Comparison of ENCODE assay signal across 1 cellular context in the genomic region with DNA sequence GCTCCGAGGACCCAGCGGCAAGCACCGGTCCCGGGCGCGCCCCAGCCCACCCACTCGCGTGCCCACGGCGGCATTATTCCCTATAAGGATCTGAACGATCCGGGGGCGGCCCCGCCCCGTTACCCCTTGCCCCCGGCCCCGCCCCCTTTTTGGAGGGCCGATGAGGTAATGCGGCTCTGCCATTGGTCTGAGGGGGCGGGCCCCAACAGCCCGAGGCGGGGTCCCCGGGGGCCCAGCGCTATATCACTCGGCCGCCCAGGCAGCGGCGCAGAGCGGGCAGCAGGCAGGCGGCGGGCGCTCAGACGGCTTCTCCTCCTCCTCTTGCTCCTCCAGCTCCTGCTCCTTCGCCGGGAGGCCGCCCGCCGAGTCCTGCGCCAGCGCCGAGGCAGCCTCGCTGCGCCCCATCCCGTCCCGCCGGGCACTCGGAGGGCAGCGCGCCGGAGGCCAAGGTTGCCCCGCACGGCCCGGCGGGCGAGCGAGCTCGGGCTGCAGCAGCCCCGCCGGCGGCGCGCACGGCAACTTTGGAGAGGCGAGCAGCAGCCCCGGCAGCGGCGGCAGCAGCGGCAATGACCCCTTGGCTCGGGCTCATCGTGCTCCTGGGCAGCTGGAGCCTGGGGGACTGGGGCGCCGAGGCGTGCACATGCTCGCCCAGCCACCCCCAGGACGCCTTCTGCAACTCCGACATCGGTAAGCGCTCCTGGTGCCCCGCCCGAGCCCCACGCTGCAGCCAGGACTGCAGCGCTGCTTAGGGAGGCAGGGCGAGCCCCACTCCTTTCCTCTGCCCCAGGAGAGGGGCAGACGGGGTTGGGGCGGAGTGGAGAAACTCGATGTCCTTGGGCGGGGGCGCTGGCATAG.
TF ChIP-seq lines count a peak whose summit lies in the region.

Gene TIMP3, plus strand, starts transcription at position 270 of the 855 bp plus-strand sequence. Its CDS starts 297 bp downstream, at position 567.

TF ChIP-seq in HepG2, 621 proteins besides CTCF, POLR2A, EP300 and RAD21 (continued from another document and continues in another):
- TF ChIP-seq SNAPC4 (CRISPR knock-in tag; IDR thresholded peaks at IDR 0.05) (no peak), ZNF605 (CRISPR knock-in tag; IDR thresholded peaks at IDR 0.05) (no peak), ZNF615 (CRISPR knock-in tag; IDR thresholded peaks at IDR 0.05; ENCODE audit: borderline replicate concordance) (no peak), ZNF724P (CRISPR knock-in tag; IDR thresholded peaks at IDR 0.05; ENCODE audit: borderline replicate concordance) (no peak), KAT2B (IDR thresholded peaks at IDR 0.05; ENCODE audit: borderline replicate concordance, low read depth, low read length) (no peak), IRX3 (CRISPR knock-in tag; IDR thresholded peaks at IDR 0.05; ENCODE audit: borderline replicate concordance, low read depth) (no peak), ZXDC (CRISPR knock-in tag; IDR thresholded peaks at IDR 0.05) (no peak; the same call in 1 of the 2 replicates), ZFP36L2 (CRISPR knock-in tag; IDR thresholded peaks at IDR 0.05) (no peak), RXRB (CRISPR knock-in tag; IDR thresholded peaks at IDR 0.05; ENCODE audit: borderline replicate concordance) (no peak), ZNF382 (CRISPR knock-in tag; IDR thresholded peaks at IDR 0.05; ENCODE audit: borderline replicate concordance) (no peak), ZNF329 (CRISPR knock-in tag; IDR thresholded peaks at IDR 0.05; ENCODE audit: low read depth) (no peak; the same call in 1 of the 2 replicates), POGZ (CRISPR knock-in tag; IDR thresholded peaks at IDR 0.05) (peak; percentile 53; the same call in 1 of the 2 replicates), ZNF138 (CRISPR knock-in tag; IDR thresholded peaks at IDR 0.05; ENCODE audit: low read depth) (peak; percentile 82; the same call in 1 of the 2 replicates), ATF6 (CRISPR knock-in tag; conservative IDR thresholded peaks at IDR 0.05) (no peak), RARA (CRISPR knock-in tag; IDR thresholded peaks at IDR 0.05) (no peak), TCF7L2 (IDR thresholded peaks at IDR 0.05; ENCODE audit: low read depth, low read length) (no peak), ZFP1 (CRISPR knock-in tag; IDR thresholded peaks at IDR 0.05) (no peak), TBX2 (CRISPR knock-in tag; IDR thresholded peaks at IDR 0.05; ENCODE audit: borderline replicate concordance) (peak; percentile 26; the same call in 1 of the 2 replicates), FOXM1 (CRISPR knock-in tag; IDR thresholded peaks at IDR 0.05) (no peak), CCAR2 (optimal IDR thresholded peaks at IDR 0.05; ENCODE audit: low read depth, low read length) (no peak), PITX1 (CRISPR knock-in tag; IDR thresholded peaks at IDR 0.05) (no peak), HNF4A (CRISPR knock-in tag; IDR thresholded peaks at IDR 0.05) (no peak), ZNF7 (CRISPR knock-in tag; IDR thresholded peaks at IDR 0.05) (no peak), ZFP37 (CRISPR knock-in tag; IDR thresholded peaks at IDR 0.05; ENCODE audit: borderline replicate concordance) (no peak), ETV5 (CRISPR knock-in tag; IDR thresholded peaks at IDR 0.05; ENCODE audit: borderline replicate concordance) (no peak), PAF1 (CRISPR knock-in tag; IDR thresholded peaks at IDR 0.05) (no peak), NFE2 (CRISPR knock-in tag; IDR thresholded peaks at IDR 0.05) (no peak), HNF4G (IDR thresholded peaks at IDR 0.05; ENCODE audit: borderline replicate concordance, low read depth, low read length) (0 out of 2 replicates have a peak, but pooled peaks have one; percentile 12), HNF4G (CRISPR knock-in tag; IDR thresholded peaks at IDR 0.05; ENCODE audit: borderline replicate concordance, low read depth) (no peak; the same call in 1 of the 2 replicates)
- TF ChIP-seq, protein P1, sequence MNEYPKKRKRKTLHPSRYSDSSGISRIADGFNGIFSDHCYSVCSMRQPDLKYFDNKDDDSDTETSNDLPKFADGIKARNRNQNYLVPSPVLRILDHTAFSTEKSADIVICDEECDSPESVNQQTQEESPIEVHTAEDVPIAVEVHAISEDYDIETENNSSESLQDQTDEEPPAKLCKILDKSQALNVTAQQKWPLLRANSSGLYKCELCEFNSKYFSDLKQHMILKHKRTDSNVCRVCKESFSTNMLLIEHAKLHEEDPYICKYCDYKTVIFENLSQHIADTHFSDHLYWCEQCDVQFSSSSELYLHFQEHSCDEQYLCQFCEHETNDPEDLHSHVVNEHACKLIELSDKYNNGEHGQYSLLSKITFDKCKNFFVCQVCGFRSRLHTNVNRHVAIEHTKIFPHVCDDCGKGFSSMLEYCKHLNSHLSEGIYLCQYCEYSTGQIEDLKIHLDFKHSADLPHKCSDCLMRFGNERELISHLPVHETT (CRISPR knock-in tag; conservative IDR thresholded peaks at IDR 0.05): no peak
- TF ChIP-seq, protein P2, sequence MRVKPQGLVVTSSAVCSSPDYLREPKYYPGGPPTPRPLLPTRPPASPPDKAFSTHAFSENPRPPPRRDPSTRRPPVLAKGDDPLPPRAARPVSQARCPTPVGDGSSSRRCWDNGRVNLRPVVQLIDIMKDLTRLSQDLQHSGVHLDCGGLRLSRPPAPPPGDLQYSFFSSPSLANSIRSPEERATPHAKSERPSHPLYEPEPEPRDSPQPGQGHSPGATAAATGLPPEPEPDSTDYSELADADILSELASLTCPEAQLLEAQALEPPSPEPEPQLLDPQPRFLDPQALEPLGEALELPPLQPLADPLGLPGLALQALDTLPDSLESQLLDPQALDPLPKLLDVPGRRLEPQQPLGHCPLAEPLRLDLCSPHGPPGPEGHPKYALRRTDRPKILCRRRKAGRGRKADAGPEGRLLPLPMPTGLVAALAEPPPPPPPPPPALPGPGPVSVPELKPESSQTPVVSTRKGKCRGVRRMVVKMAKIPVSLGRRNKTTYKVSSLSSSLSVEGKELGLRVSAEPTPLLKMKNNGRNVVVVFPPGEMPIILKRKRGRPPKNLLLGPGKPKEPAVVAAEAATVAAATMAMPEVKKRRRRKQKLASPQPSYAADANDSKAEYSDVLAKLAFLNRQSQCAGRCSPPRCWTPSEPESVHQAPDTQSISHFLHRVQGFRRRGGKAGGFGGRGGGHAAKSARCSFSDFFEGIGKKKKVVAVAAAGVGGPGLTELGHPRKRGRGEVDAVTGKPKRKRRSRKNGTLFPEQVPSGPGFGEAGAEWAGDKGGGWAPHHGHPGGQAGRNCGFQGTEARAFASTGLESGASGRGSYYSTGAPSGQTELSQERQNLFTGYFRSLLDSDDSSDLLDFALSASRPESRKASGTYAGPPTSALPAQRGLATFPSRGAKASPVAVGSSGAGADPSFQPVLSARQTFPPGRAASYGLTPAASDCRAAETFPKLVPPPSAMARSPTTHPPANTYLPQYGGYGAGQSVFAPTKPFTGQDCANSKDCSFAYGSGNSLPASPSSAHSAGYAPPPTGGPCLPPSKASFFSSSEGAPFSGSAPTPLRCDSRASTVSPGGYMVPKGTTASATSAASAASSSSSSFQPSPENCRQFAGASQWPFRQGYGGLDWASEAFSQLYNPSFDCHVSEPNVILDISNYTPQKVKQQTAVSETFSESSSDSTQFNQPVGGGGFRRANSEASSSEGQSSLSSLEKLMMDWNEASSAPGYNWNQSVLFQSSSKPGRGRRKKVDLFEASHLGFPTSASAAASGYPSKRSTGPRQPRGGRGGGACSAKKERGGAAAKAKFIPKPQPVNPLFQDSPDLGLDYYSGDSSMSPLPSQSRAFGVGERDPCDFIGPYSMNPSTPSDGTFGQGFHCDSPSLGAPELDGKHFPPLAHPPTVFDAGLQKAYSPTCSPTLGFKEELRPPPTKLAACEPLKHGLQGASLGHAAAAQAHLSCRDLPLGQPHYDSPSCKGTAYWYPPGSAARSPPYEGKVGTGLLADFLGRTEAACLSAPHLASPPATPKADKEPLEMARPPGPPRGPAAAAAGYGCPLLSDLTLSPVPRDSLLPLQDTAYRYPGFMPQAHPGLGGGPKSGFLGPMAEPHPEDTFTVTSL (CRISPR knock-in tag; IDR thresholded peaks at IDR 0.05; ENCODE audit: borderline replicate concordance): no peak
- TF ChIP-seq, protein P3, sequence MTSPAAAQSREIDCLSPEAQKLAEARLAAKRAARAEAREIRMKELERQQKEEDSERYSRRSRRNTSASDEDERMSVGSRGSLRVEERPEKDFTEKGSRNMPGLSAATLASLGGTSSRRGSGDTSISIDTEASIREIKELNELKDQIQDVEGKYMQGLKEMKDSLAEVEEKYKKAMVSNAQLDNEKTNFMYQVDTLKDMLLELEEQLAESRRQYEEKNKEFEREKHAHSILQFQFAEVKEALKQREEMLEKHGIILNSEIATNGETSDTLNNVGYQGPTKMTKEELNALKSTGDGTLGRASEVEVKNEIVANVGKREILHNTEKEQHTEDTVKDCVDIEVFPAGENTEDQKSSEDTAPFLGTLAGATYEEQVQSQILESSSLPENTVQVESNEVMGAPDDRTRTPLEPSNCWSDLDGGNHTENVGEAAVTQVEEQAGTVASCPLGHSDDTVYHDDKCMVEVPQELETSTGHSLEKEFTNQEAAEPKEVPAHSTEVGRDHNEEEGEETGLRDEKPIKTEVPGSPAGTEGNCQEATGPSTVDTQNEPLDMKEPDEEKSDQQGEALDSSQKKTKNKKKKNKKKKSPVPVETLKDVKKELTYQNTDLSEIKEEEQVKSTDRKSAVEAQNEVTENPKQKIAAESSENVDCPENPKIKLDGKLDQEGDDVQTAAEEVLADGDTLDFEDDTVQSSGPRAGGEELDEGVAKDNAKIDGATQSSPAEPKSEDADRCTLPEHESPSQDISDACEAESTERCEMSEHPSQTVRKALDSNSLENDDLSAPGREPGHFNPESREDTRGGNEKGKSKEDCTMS (CRISPR knock-in tag; conservative IDR thresholded peaks at IDR 0.05): no peak
- TF ChIP-seq, protein P4, sequence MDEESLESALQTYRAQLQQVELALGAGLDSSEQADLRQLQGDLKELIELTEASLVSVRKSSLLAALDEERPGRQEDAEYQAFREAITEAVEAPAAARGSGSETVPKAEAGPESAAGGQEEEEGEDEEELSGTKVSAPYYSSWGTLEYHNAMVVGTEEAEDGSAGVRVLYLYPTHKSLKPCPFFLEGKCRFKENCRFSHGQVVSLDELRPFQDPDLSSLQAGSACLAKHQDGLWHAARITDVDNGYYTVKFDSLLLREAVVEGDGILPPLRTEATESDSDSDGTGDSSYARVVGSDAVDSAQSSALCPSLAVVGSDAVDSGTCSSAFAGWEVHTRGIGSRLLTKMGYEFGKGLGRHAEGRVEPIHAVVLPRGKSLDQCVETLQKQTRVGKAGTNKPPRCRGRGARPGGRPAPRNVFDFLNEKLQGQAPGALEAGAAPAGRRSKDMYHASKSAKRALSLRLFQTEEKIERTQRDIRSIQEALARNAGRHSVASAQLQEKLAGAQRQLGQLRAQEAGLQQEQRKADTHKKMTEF (CRISPR knock-in tag; IDR thresholded peaks at IDR 0.05): no peak; the same call in 1 of the 2 replicates
